1 cellular context compared by ENCODE assay signal in genomic region chr6:138987643-138988468, GRCh38.
A peak's percentile ranks its signal among the peaks of the same experiment; 100 is the strongest.
TF ChIP-seq lines count a peak whose summit lies in the region.

Gene REPS1, minus strand, starts transcription at chr6:138988253. Its CDS starts 571 bp downstream, at chr6:138987682.

TF ChIP-seq in HEK293, 187 proteins besides CTCF, POLR2A, EP300 and RAD21 (continued from another document):
- TF ChIP-seq, protein P1, sequence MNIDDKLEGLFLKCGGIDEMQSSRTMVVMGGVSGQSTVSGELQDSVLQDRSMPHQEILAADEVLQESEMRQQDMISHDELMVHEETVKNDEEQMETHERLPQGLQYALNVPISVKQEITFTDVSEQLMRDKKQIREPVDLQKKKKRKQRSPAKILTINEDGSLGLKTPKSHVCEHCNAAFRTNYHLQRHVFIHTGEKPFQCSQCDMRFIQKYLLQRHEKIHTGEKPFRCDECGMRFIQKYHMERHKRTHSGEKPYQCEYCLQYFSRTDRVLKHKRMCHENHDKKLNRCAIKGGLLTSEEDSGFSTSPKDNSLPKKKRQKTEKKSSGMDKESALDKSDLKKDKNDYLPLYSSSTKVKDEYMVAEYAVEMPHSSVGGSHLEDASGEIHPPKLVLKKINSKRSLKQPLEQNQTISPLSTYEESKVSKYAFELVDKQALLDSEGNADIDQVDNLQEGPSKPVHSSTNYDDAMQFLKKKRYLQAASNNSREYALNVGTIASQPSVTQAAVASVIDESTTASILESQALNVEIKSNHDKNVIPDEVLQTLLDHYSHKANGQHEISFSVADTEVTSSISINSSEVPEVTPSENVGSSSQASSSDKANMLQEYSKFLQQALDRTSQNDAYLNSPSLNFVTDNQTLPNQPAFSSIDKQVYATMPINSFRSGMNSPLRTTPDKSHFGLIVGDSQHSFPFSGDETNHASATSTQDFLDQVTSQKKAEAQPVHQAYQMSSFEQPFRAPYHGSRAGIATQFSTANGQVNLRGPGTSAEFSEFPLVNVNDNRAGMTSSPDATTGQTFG (tag by site-specific recombination; IDR thresholded peaks at IDR 0.05; ENCODE audit: borderline replicate concordance): no peak
- peak; percentile 86 for TF ChIP-seq ZNF366 (tag by site-specific recombination; conservative IDR thresholded peaks at IDR 0.05)
- TF ChIP-seq TCF7L2 (IDR thresholded peaks at IDR 0.05; ENCODE audit: borderline replicate concordance, low read depth, low read length): no peak
- TF ChIP-seq, protein P2, sequence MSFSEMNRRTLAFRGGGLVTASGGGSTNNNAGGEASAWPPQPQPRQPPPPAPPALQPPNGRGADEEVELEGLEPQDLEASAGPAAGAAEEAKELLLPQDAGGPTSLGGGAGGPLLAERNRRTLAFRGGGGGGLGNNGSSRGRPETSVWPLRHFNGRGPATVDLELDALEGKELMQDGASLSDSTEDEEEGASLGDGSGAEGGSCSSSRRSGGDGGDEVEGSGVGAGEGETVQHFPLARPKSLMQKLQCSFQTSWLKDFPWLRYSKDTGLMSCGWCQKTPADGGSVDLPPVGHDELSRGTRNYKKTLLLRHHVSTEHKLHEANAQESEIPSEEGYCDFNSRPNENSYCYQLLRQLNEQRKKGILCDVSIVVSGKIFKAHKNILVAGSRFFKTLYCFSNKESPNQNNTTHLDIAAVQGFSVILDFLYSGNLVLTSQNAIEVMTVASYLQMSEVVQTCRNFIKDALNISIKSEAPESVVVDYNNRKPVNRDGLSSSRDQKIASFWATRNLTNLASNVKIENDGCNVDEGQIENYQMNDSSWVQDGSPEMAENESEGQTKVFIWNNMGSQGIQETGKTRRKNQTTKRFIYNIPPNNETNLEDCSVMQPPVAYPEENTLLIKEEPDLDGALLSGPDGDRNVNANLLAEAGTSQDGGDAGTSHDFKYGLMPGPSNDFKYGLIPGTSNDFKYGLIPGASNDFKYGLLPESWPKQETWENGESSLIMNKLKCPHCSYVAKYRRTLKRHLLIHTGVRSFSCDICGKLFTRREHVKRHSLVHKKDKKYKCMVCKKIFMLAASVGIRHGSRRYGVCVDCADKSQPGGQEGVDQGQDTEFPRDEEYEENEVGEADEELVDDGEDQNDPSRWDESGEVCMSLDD (tag by site-specific recombination; IDR thresholded peaks at IDR 0.05): no peak; the same call in 1 of the 2 replicates
- no peak for TF ChIP-seq ZNF302 (tag by site-specific recombination; IDR thresholded peaks at IDR 0.05; ENCODE audit: low read depth)
- TF ChIP-seq ZNF132 (tag by site-specific recombination; IDR thresholded peaks at IDR 0.05; ENCODE audit: borderline replicate concordance): no peak
- TF ChIP-seq ZNF529 (tag by site-specific recombination; IDR thresholded peaks at IDR 0.05; ENCODE audit: insufficient replicate concordance): no peak
- peak; percentile 75; the same call in 1 of the 2 replicates for TF ChIP-seq KLF10 (tag by site-specific recombination; IDR thresholded peaks at IDR 0.05)
- TF ChIP-seq ZBTB17 (tag by site-specific recombination; IDR thresholded peaks at IDR 0.05): peak; percentile 97
- peak; percentile 68; the same call in 1 of the 2 replicates for TF ChIP-seq ZNF394 (tag by site-specific recombination; IDR thresholded peaks at IDR 0.05; ENCODE audit: borderline replicate concordance)
